Comparison of ENCODE assay signal across 18 cellular contexts in genomic region chr20:19990911-19991707, GRCh38. TPM values are rescaled to one million over a fixed set of nuclear protein-coding genes. Genes with fewer than 3 reads are reported as not detected.
A peak's percentile ranks its signal among the peaks of the same experiment; 100 is the strongest.
DNase-seq lines count a peak whose midpoint lies in the region; ATAC-seq and TF ChIP-seq lines count a peak whose summit lies in the region.
"Had no signal": no experiment of that assay in that cellular context is flagged by ENCODE, and none has a peak within 500 bp of the region (broad histone marks: within the 10 kb centered on the region; RNA-seq: fewer than 3 reads in every experiment).

No MANE protein-coding gene starts in this region.

- no peaks in the 10 kb centered on the region for H3K27me3 ChIP-seq in mesendoderm (ENCODE audit: insufficient read depth, low read length, poor library complexity)
- H3K27me3 ChIP-seq in subcutaneous abdominal adipose tissue (ENCODE audit: control insufficient read depth in 5 of 5, insufficient read depth in 4 of 5, low read length in 5 of 5): no peaks in the 10 kb centered on the region
- H3K27me3 ChIP-seq in ascending aorta: no peaks in the 10 kb centered on the region

- H3K4me3 Mint-ChIP-seq in HFFc6: peak overlapping the region; percentile 83

- H3K18ac ChIP-seq in mesendoderm (ENCODE audit: low read length): no peak overlapping the region

- TF ChIP-seq CTCF in HFFc6 (IDR thresholded peaks at IDR 0.05): no peak
- TF ChIP-seq CTCF in ascending aorta (IDR thresholded peaks at IDR 0.05): no peak
- no peak for TF ChIP-seq CTCF in omental fat pad (IDR thresholded peaks at IDR 0.05)

- H3K27me3 Mint-ChIP-seq in HFFc6 (ENCODE audit: insufficient read depth): no peaks in the 10 kb centered on the region; the same call in none of the 2 replicates

- WGBS in mesendoderm (ENCODE audit: extremely low coverage, insufficient coverage, low lambda C conversion rate): no CpG with 5 or more reads among the region's 5 CpGs

- H3K9ac ChIP-seq in mesendoderm (ENCODE audit: low read length): no peak overlapping the region
- no peak overlapping the region for H3K9ac ChIP-seq in subcutaneous abdominal adipose tissue (ENCODE audit: low read length in 5 of 5)

- H3K4ac ChIP-seq in mesendoderm (ENCODE audit: low read depth, low read length): peak overlapping the region; percentile 12

- no peak overlapping the region for H2BK120ac ChIP-seq in mesendoderm (ENCODE audit: low read depth, low read length)

- no peak for DNase-seq in HFFc6
- peak; percentile 66 for DNase-seq in amniotic epithelial cell (ENCODE audit: low read depth)
- no peak for DNase-seq in mesendoderm
- DNase-seq in NOMO-1 (lab: John Stamatoyannopoulos, UW; ENCODE audit: unreplicated experiment in 2 of 2): no peak
- no peak for DNase-seq in ascending aorta (ENCODE audit: low spot score in 2 of 2)
- no peak for DNase-seq in omental fat pad (ENCODE audit: low spot score)
- DNase-seq: activated CD4-positive, alpha-beta T cell treated with anti-CD3 and anti-CD28 coated beads for 48 hours; activated naive CD4-positive, alpha-beta T cell treated with Interleukin-2 at 50 U/mL for 16 hours; DMS 273 treated with DMSO at 0.1 percent for 48 hours; GDM1; Karpas-422; mucosa of descending colon; NCI-H1105; NCI-H526; occipital lobe; stimulated activated CD4-positive, alpha-beta T cell treated with anti-CD3 and anti-CD28 coated beads, Interleukin-4, amount 100 ng/mL, for 4 hours had no signal

- no peaks in the 10 kb centered on the region for H3K9me3 Mint-ChIP-seq in HFFc6

- no peak overlapping the region for H3K23ac ChIP-seq in mesendoderm (ENCODE audit: low read length)

- H3K36me3 ChIP-seq in mesendoderm (ENCODE audit: control insufficient read depth, insufficient read depth, low read length) (no peaks in the 10 kb centered on the region), subcutaneous abdominal adipose tissue (ENCODE audit: control insufficient read depth in 5 of 5, insufficient read depth in 5 of 5, low read length in 5 of 5) (peaks cover 2 to 25% (median 17%) of the 10 kb centered on the region in 5 donors), ascending aorta (peaks cover 4 to 6% of the 10 kb centered on the region in 2 donors)

- H3K79me1 ChIP-seq in mesendoderm (ENCODE audit: low read length): no peaks in the 10 kb centered on the region

- no peak overlapping the region for H3K27ac ChIP-seq in mesendoderm (ENCODE audit: low read depth, low read length)
- peak overlapping the region; percentile 9 for H3K27ac ChIP-seq in subcutaneous abdominal adipose tissue (ENCODE audit: low read depth, low read length)
- no peak overlapping the region for H3K27ac ChIP-seq in ascending aorta

- no peaks in the 10 kb centered on the region for H3K79me2 ChIP-seq in mesendoderm (ENCODE audit: control insufficient read depth, insufficient read depth, low read length)

- ATAC-seq in omental fat pad (ENCODE audit: low FRiP score): no peak
- ATAC-seq: mucosa of descending colon had no signal

- H3K27ac Mint-ChIP-seq in HFFc6: peak overlapping the region; percentile 95

- H3K4me1 Mint-ChIP-seq in HFFc6 (ENCODE audit: low read depth): peaks cover 91% of the 10 kb centered on the region

- H3K56ac ChIP-seq in mesendoderm (ENCODE audit: low read length): no peak overlapping the region

- peaks cover 41% of the 10 kb centered on the region for H3K36me3 Mint-ChIP-seq in HFFc6 (ENCODE audit: low read depth)

- H2AK5ac ChIP-seq in mesendoderm (ENCODE audit: low read length): no peak overlapping the region

- no peak overlapping the region for H2BK15ac ChIP-seq in mesendoderm (replicated peaks; ENCODE audit: low read depth)

- no peak overlapping the region for H4K8ac ChIP-seq in mesendoderm (ENCODE audit: low read depth, low read length)

- no peak overlapping the region for H4K5ac ChIP-seq in mesendoderm (ENCODE audit: low read length)

- H2BK5ac ChIP-seq in mesendoderm (ENCODE audit: low read length): no peak overlapping the region

- intact Hi-C loops in ascending aorta (cut with DNase I): loop anchor here (5.0 kb wide), 1 partner anchor 104 kb away; no protein-coding TSS in a partner anchor

- H3K9me3 ChIP-seq in subcutaneous abdominal adipose tissue (ENCODE audit: control insufficient read depth in 5 of 5, low read length in 5 of 5) (no peaks in the 10 kb centered on the region), ascending aorta (no peaks in the 10 kb centered on the region)
- H3K9me3 ChIP-seq: mucosa of descending colon had no signal

- H3K4me1 ChIP-seq in mesendoderm (ENCODE audit: control insufficient read depth, low read depth, low read length) (peaks cover 2% of the 10 kb centered on the region), subcutaneous abdominal adipose tissue (ENCODE audit: control insufficient read depth in 5 of 5, insufficient read depth in 5 of 5, low read length in 5 of 5) (peaks cover 19 to 67% (median 60%) of the 10 kb centered on the region in 5 donors), ascending aorta (peaks cover 28 to 55% of the 10 kb centered on the region in 2 donors)

- H3K4me3 ChIP-seq in mesendoderm (ENCODE audit: low read length) (no peak overlapping the region), subcutaneous abdominal adipose tissue (ENCODE audit: low read depth in 1 of 5, low read length in 5 of 5) (no peak overlapping the region), ascending aorta (no peak overlapping the region)
- H3K4me3 ChIP-seq: mucosa of descending colon, skin epidermis had no signal

- H3K4me2 ChIP-seq in mesendoderm (ENCODE audit: low read length): no peak overlapping the region

RNA-seq across cellular contexts. Expression of gene NAA20, which starts 26.1 kb away (rescaled TPM):
- total RNA-seq in HFFc6 (2021; fragmentation: NEBNext Ultra II Directional; extraction: Animal tissue kit (Norgen Biotek cat#: 25700)): 100 to 1,000 TPM in 1 of 6 experiments, 10 to 100 TPM in 5; 87.3 to 108 (median 93.2) TPM
- 58.4 TPM for polyA plus RNA-seq in mesendoderm (2013, experiment 1 of 2)
- 54.4 TPM for polyA plus RNA-seq in mesendoderm (2013, experiment 2 of 2)
- total RNA-seq in ascending aorta (2.7 TPM), omental fat pad (10 to 100 TPM; 21.0 to 60.7 (median 45.8) TPM)
